ENCODE assay signal across 15 cellular contexts in the genomic region with DNA sequence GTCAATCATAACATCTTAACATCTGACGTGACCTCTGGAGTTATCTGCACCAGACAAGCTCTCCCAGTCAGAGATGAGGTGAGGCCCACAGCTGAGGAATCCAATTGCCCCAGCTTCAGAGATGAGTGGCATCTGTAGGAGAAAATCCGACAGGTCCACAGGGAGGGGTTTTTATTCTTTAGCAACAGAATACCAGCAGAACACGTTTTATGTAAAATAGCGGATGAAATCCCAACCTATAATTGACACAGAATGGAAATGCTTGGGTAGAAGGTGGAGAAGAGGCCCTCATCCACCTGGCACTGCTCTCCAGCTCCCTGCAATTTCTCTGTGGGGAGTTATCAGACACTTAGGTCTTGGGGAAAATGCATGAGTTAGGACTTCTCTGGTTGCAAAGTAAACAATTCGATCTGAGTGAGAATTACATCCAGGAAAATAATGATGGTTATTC.
DNase-seq lines count a peak whose midpoint lies in the region; TF ChIP-seq lines count a peak whose summit lies in the region.
"Had no signal": no experiment of that assay in that cellular context is flagged by ENCODE, and none has a peak within 500 bp of the region (broad histone marks: within the 10 kb centered on the region; RNA-seq: fewer than 3 reads in every experiment).

No MANE protein-coding gene starts in this region.

- no peak for TF ChIP-seq POLR2A in esophagus muscularis mucosa (IDR thresholded peaks at IDR 0.05; ENCODE audit: low read depth)

- H3K27me3 ChIP-seq in esophagus muscularis mucosa, result no peaks in the 10 kb centered on the region
- H3K27me3 ChIP-seq: BLaER1 had no signal

- peaks cover 0 to 15% (median 13%) of the 10 kb centered on the region in 4 donors for H3K4me1 ChIP-seq in esophagus muscularis mucosa

- no peak for TF ChIP-seq CTCF in esophagus muscularis mucosa (IDR thresholded peaks at IDR 0.05)

- no peak overlapping the region for H3K27ac ChIP-seq in esophagus muscularis mucosa (replicated peaks in 1 of 4)
- H3K27ac ChIP-seq: BLaER1, PC-9 had no signal

- 91% methylated on average over 5 of the region's 5 CpGs for WGBS in esophagus muscularis mucosa

- DNase-seq in DMS53 (lab: John Stamatoyannopoulos, UW), result peak; percentile 18
- DNase-seq in HuH-7 (ENCODE audit: low spot score), result peak; percentile 37
- peak; percentile 49 for DNase-seq in NCI-H2227 (lab: John Stamatoyannopoulos, UW; ENCODE audit: unreplicated experiment)
- peak; percentile 26 for DNase-seq in esophagus muscularis mucosa (ENCODE audit: extremely low spot score)
- no peak for DNase-seq in NCI-H1694 (lab: John Stamatoyannopoulos, UW)
- no peak for DNase-seq in Kasumi-1 (lab: John Stamatoyannopoulos, UW)
- DNase-seq in AG08396 (ENCODE audit: low spot score), result no peak
- DNase-seq: DMS153, H9, NCI-H1930, NCI-H446 treated with DMSO at 0.1 percent for 48 hours, PC-9, T1000 had no signal

- no peak overlapping the region for H3K4me3 ChIP-seq in esophagus muscularis mucosa
- H3K4me3 ChIP-seq: BLaER1, GM12878, PC-9 had no signal

- no peak for TF ChIP-seq EP300 in esophagus muscularis mucosa (IDR thresholded peaks at IDR 0.05)

- intact Hi-C loops in esophagus muscularis mucosa (cut with DNase I), result no loop called here

- no peaks in the 10 kb centered on the region for H3K36me3 ChIP-seq in esophagus muscularis mucosa
- H3K36me3 ChIP-seq: BLaER1 had no signal

- H3K9me3 ChIP-seq in esophagus muscularis mucosa, result no peaks in the 10 kb centered on the region

Comparison
In these comparisons a context has a peak if more than half of its experiments do, and no peak if none do; other contexts are left out.
1. DNase-seq: peak in DMS53 (single experiment), HuH-7 (single experiment), NCI-H2227 (single experiment) and esophagus muscularis mucosa (single experiment); none in NCI-H1694 (single experiment), Kasumi-1 (0 of 2) and AG08396 (single experiment).